Comparison of ENCODE assay signal across 18 cellular contexts in the genomic region with DNA sequence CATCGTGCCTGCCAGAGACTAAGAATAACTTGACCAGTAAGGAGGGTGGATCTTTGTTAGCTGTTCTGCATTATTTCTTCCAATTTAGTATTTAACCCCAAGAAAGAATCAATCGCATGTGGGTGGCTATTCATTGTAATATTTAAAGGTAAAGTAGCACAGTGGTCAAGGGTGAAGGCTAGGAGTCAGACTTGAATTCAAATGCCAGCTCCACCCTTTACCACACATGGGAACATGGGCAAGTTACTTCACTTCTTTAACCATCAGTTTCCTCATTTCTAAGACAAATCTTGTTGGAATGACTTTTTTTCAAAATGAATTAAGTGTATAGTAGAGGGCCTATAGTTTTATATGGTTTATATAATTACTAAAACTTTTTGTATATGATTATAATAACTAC.
A peak's percentile ranks its signal among the peaks of the same experiment; 100 is the strongest.
DNase-seq lines count a peak whose midpoint lies in the region; ATAC-seq and TF ChIP-seq lines count a peak whose summit lies in the region.
"Had no signal": no experiment of that assay in that cellular context is flagged by ENCODE, and none has a peak within 500 bp of the region (broad histone marks: within the 10 kb centered on the region; RNA-seq: fewer than 3 reads in every experiment).

No MANE protein-coding gene starts in this region.

- no peak for ATAC-seq in right cardiac atrium
- ATAC-seq in lower lobe of right lung, result peak; percentile 33 to 46
- no peak for ATAC-seq in stimulated activated memory B cell treated with anti-CD40 and anti-IgM and Interleukin-4, amounts not matched to agents 10 μg/mL and 1 μg/mL and 100 μg/mL, for 72 hours
- no peak for ATAC-seq in HG03097 (IDR thresholded peaks at IDR 0.05; ENCODE audit: low FRiP score, unreplicated experiment)
- ATAC-seq: A549; CD8-positive, alpha-beta T cell had no signal

- peak overlapping the region; percentile 28 for H3K27ac Mint-ChIP-seq in stimulated activated memory B cell treated with anti-CD40 and anti-IgM and Interleukin-4, amounts not matched to agents 10 μg/mL and 1 μg/mL and 100 μg/mL, for 72 hours
- H3K27ac Mint-ChIP-seq: CD8-positive, alpha-beta T cell; H9 had no signal

- H3K36me3 ChIP-seq in left ventricle myocardium inferior (no peaks in the 10 kb centered on the region), lower lobe of right lung (no peaks in the 10 kb centered on the region)
- H3K36me3 ChIP-seq: BE2C had no signal

- no peaks in the 10 kb centered on the region for H3K36me3 Mint-ChIP-seq in stimulated activated memory B cell treated with anti-CD40 and anti-IgM and Interleukin-4, amounts not matched to agents 10 μg/mL and 1 μg/mL and 100 μg/mL, for 72 hours
- H3K36me3 Mint-ChIP-seq: CD8-positive, alpha-beta T cell had no signal

- no peaks in the 10 kb centered on the region for H3K9me3 Mint-ChIP-seq in stimulated activated memory B cell treated with anti-CD40 and anti-IgM and Interleukin-4, amounts not matched to agents 10 μg/mL and 1 μg/mL and 100 μg/mL, for 72 hours
- H3K9me3 Mint-ChIP-seq: CD8-positive, alpha-beta T cell; H9 had no signal

- intact Hi-C loops in left ventricle myocardium inferior (cut with micrococcal nuclease) (no loop called here), right cardiac atrium (cut with DNase I) (no loop called here), lower lobe of right lung (cut with DNase I) (no loop called here)

- peak overlapping the region; percentile 37 for H3K27ac ChIP-seq in left ventricle myocardium inferior (replicated peaks)
- H3K27ac ChIP-seq in right cardiac atrium (ENCODE audit: low read length), result no peak overlapping the region
- H3K27ac ChIP-seq in lower lobe of right lung, result no peak overlapping the region
- H3K27ac ChIP-seq: A549, C4-2B had no signal

- H3K4me1 Mint-ChIP-seq in stimulated activated memory B cell treated with anti-CD40 and anti-IgM and Interleukin-4, amounts not matched to agents 10 μg/mL and 1 μg/mL and 100 μg/mL, for 72 hours, result peaks cover 6% of the 10 kb centered on the region

- DNase-seq in left ventricle myocardium inferior (no peak), right cardiac atrium (no peak), MV-4-11 (lab: John Stamatoyannopoulos, UW) (peak; percentile 36), lower lobe of right lung (no peak), NCI-H1092 (lab: John Stamatoyannopoulos, UW) (no peak)
- DNase-seq in activated CD4-positive, alpha-beta T cell treated with anti-CD3 and anti-CD28 coated beads for 1 hour, result no peak
- DNase-seq: BE2C; CD8-positive, alpha-beta T cell; COR-L47; DMS153; DMS79 treated with DMSO at 0.1 percent for 48 hours; EL; GOT3; H9 had no signal

- WGBS in right cardiac atrium, result 55% methylated on average over 2 of the region's 2 CpGs

- H3K4me3 ChIP-seq in left ventricle myocardium inferior (no peak overlapping the region), right cardiac atrium (ENCODE audit: low read length) (no peak overlapping the region), lower lobe of right lung (no peak overlapping the region)
- H3K4me3 ChIP-seq: A549 had no signal

- no peaks in the 10 kb centered on the region for H3K27me3 Mint-ChIP-seq in stimulated activated memory B cell treated with anti-CD40 and anti-IgM and Interleukin-4, amounts not matched to agents 10 μg/mL and 1 μg/mL and 100 μg/mL, for 72 hours

- no peaks in the 10 kb centered on the region for H3K27me3 ChIP-seq in left ventricle myocardium inferior (ENCODE audit: low read depth)
- no peaks in the 10 kb centered on the region for H3K27me3 ChIP-seq in right cardiac atrium (ENCODE audit: control insufficient read depth, insufficient read depth)
- no peaks in the 10 kb centered on the region for H3K27me3 ChIP-seq in lower lobe of right lung (ENCODE audit: low read depth)
- H3K27me3 ChIP-seq: BE2C had no signal

- TF ChIP-seq CTCF in left ventricle myocardium inferior (IDR thresholded peaks at IDR 0.05; ENCODE audit: borderline replicate concordance) (no peak), lower lobe of right lung (IDR thresholded peaks at IDR 0.05) (no peak)

- H3K4me3 Mint-ChIP-seq in stimulated activated memory B cell treated with anti-CD40 and anti-IgM and Interleukin-4, amounts not matched to agents 10 μg/mL and 1 μg/mL and 100 μg/mL, for 72 hours, result no peak overlapping the region
- H3K4me3 Mint-ChIP-seq: CD8-positive, alpha-beta T cell; H9 had no signal

- H3K9me3 ChIP-seq in left ventricle myocardium inferior (replicated peaks), result no peaks in the 10 kb centered on the region
- no peaks in the 10 kb centered on the region for H3K9me3 ChIP-seq in right cardiac atrium (ENCODE audit: control insufficient read depth, low read length)
- H3K9me3 ChIP-seq in lower lobe of right lung, result no peaks in the 10 kb centered on the region
- H3K9me3 ChIP-seq: A549, BE2C had no signal

- H3K4me1 ChIP-seq in left ventricle myocardium inferior (peaks cover 35% of the 10 kb centered on the region), right cardiac atrium (ENCODE audit: control insufficient read depth, insufficient read depth, low read length) (peaks cover 1% of the 10 kb centered on the region), lower lobe of right lung (peaks cover 13% of the 10 kb centered on the region)
- H3K4me1 ChIP-seq: A549, BE2C had no signal

Comparison
In these comparisons a context has a peak if more than half of its experiments do, and no peak if none do; other contexts are left out.
1. ATAC-seq: peak in lower lobe of right lung (2 of 2); none in right cardiac atrium (0 of 2), stimulated activated memory B cell treated with anti-CD40 and anti-IgM and Interleukin-4, amounts not matched to agents 10 μg/mL and 1 μg/mL and 100 μg/mL, for 72 hours (single experiment) and HG03097 (single experiment).